ENCODE assay signal across 18 cellular contexts in the genomic region with DNA sequence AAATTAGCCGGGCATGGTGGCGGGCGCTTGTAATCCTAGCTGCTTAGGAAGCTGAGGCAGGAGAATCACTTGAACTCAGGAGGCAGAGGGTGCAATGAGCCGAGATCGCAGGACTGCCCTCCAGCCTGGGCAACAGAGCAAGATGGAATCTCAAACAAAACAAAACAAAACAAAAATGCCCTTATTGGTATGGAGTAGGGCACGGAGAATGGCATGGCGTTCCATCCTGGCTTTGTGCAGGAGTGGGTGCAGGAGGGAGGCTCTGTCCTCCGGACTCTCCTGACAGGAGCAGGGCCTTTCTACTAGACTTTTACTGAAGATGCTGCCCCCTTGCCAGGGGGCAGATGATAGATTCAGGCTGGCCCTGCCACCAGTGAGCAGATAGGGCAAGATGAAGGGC. TPM values are rescaled to one million over a fixed set of nuclear protein-coding genes. Genes with fewer than 3 reads are reported as not detected.
DNase-seq lines count a peak whose midpoint lies in the region; TF ChIP-seq lines count a peak whose summit lies in the region.
"Had no signal": no experiment of that assay in that cellular context is flagged by ENCODE, and none has a peak within 500 bp of the region (broad histone marks: within the 10 kb centered on the region; RNA-seq: fewer than 3 reads in every experiment).

No MANE protein-coding gene starts in this region.

- H3K27ac Mint-ChIP-seq in CD14-positive monocyte: no peak overlapping the region
- H3K27ac Mint-ChIP-seq: CD4-positive, alpha-beta T cell had no signal

- BruUV-seq in PC-9 (replicated peaks; lab: Mats Ljungman, UMichigan): TSS peak; percentile 47

- intact Hi-C loops in PC-9 (cut with micrococcal nuclease; ENCODE audit: unreplicated experiment) (no loop called here), CD14-positive monocyte (cut with micrococcal nuclease) (no loop called here)

- CTCF ChIA-PET in PC-9 (lab: Charles Lee): no interaction called here

- H3K36me3 ChIP-seq in PC-9 (ENCODE audit: low read depth): no peaks in the 10 kb centered on the region
- H3K36me3 ChIP-seq in parathyroid adenoma (ENCODE audit: control insufficient read depth, insufficient read depth, low read length): no peaks in the 10 kb centered on the region
- no peaks in the 10 kb centered on the region for H3K36me3 ChIP-seq in H7 (replicated peaks; ENCODE audit: control insufficient read depth, insufficient read depth, low read length)

- no peak overlapping the region for H3K9ac ChIP-seq in parathyroid adenoma

- no peaks in the 10 kb centered on the region for H4K20me1 ChIP-seq in PC-9 (ENCODE audit: insufficient read depth)

- H3K9me2 ChIP-seq in PC-9 (ENCODE audit: insufficient read depth): no peaks in the 10 kb centered on the region

- H3K4me3 Mint-ChIP-seq in CD14-positive monocyte: peak overlapping the region in 1 of 2 donors; percentile 76
- H3K4me3 Mint-ChIP-seq: CD4-positive, alpha-beta T cell had no signal

- H2AFZ ChIP-seq in PC-9 (no peak overlapping the region), parathyroid adenoma (peak overlapping the region; percentile 79)

- H3K27ac ChIP-seq in PC-9 (no peak overlapping the region), parathyroid adenoma (no peak overlapping the region)

- H3K27me3 ChIP-seq in PC-9 (ENCODE audit: insufficient read depth, low read depth) (no peaks in the 10 kb centered on the region), parathyroid adenoma (ENCODE audit: control insufficient read depth, insufficient read depth, low read length) (no peaks in the 10 kb centered on the region), H7 (ENCODE audit: control insufficient read depth, insufficient read depth, low read length) (peaks cover 27% of the 10 kb centered on the region)

- DNase-seq in G401 (ENCODE audit: low spot score) (peak; percentile 18), PC-9 (no peak), hepatic stellate cell (ENCODE audit: low spot score) (peak; percentile 1), DMS153 treated with DMSO at 0.1 percent for 48 hours (lab: John Stamatoyannopoulos, UW; ENCODE audit: unreplicated experiment) (no peak), DMS 273 treated with DMSO at 0.1 percent for 48 hours (lab: John Stamatoyannopoulos, UW) (no peak), H7 (no peak), CD14-positive monocyte (ENCODE audit: low spot score) (no peak)
- DNase-seq: AML-193; CD4-positive, alpha-beta T cell; HCEC 1CT; NCI-H2107; NCI-H226; NCI-H526; NK-92 treated with Interleukin-12 subunit alpha and Interleukin-12 subunit beta, amount 100 ng/mL, for 24 hours had no signal

- H3K79me2 ChIP-seq in PC-9 (ENCODE audit: low read depth) (no peaks in the 10 kb centered on the region), parathyroid adenoma (no peaks in the 10 kb centered on the region)

- H3F3A ChIP-seq in PC-9 (ENCODE audit: insufficient read depth, low read depth): peaks cover 16% of the 10 kb centered on the region; the same call in 1 of the 2 replicates

- peak overlapping the region; percentile 91 for H3K4me2 ChIP-seq in PC-9
- H3K4me2 ChIP-seq in parathyroid adenoma (ENCODE audit: low read length): peak overlapping the region; percentile 90

- H3K9me3 ChIP-seq in PC-9 (ENCODE audit: insufficient read depth, low read depth) (no peaks in the 10 kb centered on the region), parathyroid adenoma (ENCODE audit: control insufficient read depth, low read length) (no peaks in the 10 kb centered on the region)

- H3K36me3 Mint-ChIP-seq in CD14-positive monocyte: peaks cover 0 to 5% of the 10 kb centered on the region in 2 donors

- H3K4me1 ChIP-seq in PC-9 (replicated peaks; ENCODE audit: insufficient read depth): peaks cover 42% of the 10 kb centered on the region
- peaks cover 8% of the 10 kb centered on the region for H3K4me1 ChIP-seq in parathyroid adenoma

- no peak for TF ChIP-seq CTCF in PC-9 (conservative IDR thresholded peaks at IDR 0.05)
- TF ChIP-seq CTCF in parathyroid adenoma (IDR thresholded peaks at IDR 0.05): no peak
- no peak for TF ChIP-seq CTCF in CD14-positive monocyte (IDR thresholded peaks at IDR 0.05)

- peaks cover 49 to 55% (median 51%) of the 10 kb centered on the region in 3 donors for H3K27me3 Mint-ChIP-seq in CD14-positive monocyte (ENCODE audit: low read depth in 3 of 3)

- POLR2A ChIA-PET in PC-9 (lab: Charles Lee; ENCODE audit: unreplicated experiment): no interaction called here

- H3K4me3 ChIP-seq in PC-9 (peak overlapping the region; percentile 67; the same call in 1 of the 2 replicates), parathyroid adenoma (ENCODE audit: low read depth, low read length) (peak overlapping the region; percentile 73), H7 (ENCODE audit: insufficient read depth, low read depth, low read length) (no peak overlapping the region)
- H3K4me3 ChIP-seq: K562 had no signal

- in situ Hi-C loops in G401 (cut with HindIII; ENCODE audit: low sequenced_read_pairs): no loop called here

- peaks cover 0 to 5% (median 0%) of the 10 kb centered on the region in 7 donors for H3K9me3 Mint-ChIP-seq in CD14-positive monocyte
- H3K9me3 Mint-ChIP-seq: CD4-positive, alpha-beta T cell had no signal

- H3K4me1 Mint-ChIP-seq in CD14-positive monocyte: no peaks in the 10 kb centered on the region

RNA-seq across cellular contexts. Expression of a gene that starts 1.0 kb away (rescaled TPM):
- not detected in 2 replicates for total RNA-seq in G401 (2014; rRNA removed; shearing (Covaris generic))
- total RNA-seq in PC-9 (2021): 3.8 and 5.0 TPM in 2 replicates
- total RNA-seq in H7 (2014; rRNA removed; shearing (Covaris generic)): 1.0 and 1.8 TPM in 2 replicates
- polyA plus RNA-seq in CD14-positive monocyte: not detected
- total RNA-seq: A673; CD4-positive, alpha-beta T cell; K562; SK-MEL-5 had no signal
- polyA plus RNA-seq: K562 had no signal

RNA-seq across cellular contexts. Expression of a gene that starts 17.3 kb away (rescaled TPM):
- total RNA-seq in G401 (2014; rRNA removed; shearing (Covaris generic)): not detected in 2 replicates
- total RNA-seq in PC-9 (2021): 0.09 TPM in 1 of 2 replicates, not detected in the other
- 0.30 and 0.62 TPM in 2 replicates for total RNA-seq in H7 (2014; rRNA removed; shearing (Covaris generic))
- polyA plus RNA-seq in CD14-positive monocyte: not detected
- total RNA-seq: A673; CD4-positive, alpha-beta T cell; K562; SK-MEL-5 had no signal
- polyA plus RNA-seq: K562 had no signal

RNA-seq across cellular contexts. Expression of a gene that starts 57.9 kb away (rescaled TPM):
- 0.06 TPM in 1 of 2 replicates, not detected in the other for total RNA-seq in G401 (2014; rRNA removed; shearing (Covaris generic))
- 60.7 and 133 TPM in 2 replicates for total RNA-seq in PC-9 (2021)
- 103 and 171 TPM in 2 replicates for total RNA-seq in H7 (2014; rRNA removed; shearing (Covaris generic))
- polyA plus RNA-seq in CD14-positive monocyte: not detected
- total RNA-seq: CD4-positive, alpha-beta T cell had no signal

Comparison
In these comparisons a context has a peak if more than half of its experiments do, and no peak if none do; other contexts are left out.
1. DNase-seq: peak in G401 (single experiment) and hepatic stellate cell (single experiment); none in PC-9 (0 of 2), DMS153 treated with DMSO at 0.1 percent for 48 hours (single experiment), DMS 273 treated with DMSO at 0.1 percent for 48 hours (single experiment), H7 (single experiment) and CD14-positive monocyte (single experiment).
2. RNA of a gene that starts 57.9 kb away (total RNA-seq): 60.7 to 133 TPM in PC-9 and 103 to 171 TPM in H7; 0.06 TPM in G401; every median in the first group is over 10 times any median in the second.